16 cellular contexts compared by ENCODE assay signal in the genomic region with DNA sequence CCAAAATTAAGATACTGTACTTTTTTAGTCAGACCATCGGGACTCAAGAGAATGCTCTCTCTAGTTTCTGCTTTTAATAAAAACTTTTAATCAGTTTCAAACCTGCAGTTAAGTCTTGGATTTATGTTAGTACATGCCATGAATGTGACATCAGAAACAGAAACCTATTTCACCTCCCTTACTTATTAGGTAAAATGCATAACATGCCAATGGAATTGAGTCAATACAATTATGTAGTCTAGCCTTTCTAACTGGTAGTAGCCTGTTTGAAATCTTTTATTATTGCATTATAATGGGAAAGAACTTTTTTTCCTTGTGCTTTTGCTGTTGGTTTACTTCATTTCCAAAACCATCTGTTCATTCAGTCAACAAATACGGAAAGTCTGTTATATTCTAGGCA. TPM values are rescaled to one million over a fixed set of nuclear protein-coding genes. Genes with fewer than 3 reads are reported as not detected.
DNase-seq lines count a peak whose midpoint lies in the region; ATAC-seq, FAIRE-seq and TF ChIP-seq lines count a peak whose summit lies in the region.
"Had no signal": no experiment of that assay in that cellular context is flagged by ENCODE, and none has a peak within 500 bp of the region (broad histone marks: within the 10 kb centered on the region; RNA-seq: fewer than 3 reads in every experiment).

No MANE protein-coding gene starts in this region.

- ATAC-seq in HG03045 (IDR thresholded peaks at IDR 0.05; ENCODE audit: unreplicated experiment) (no peak), GM19324 (IDR thresholded peaks at IDR 0.05; ENCODE audit: low FRiP score, unreplicated experiment) (no peak)

- H3K4me1 Mint-ChIP-seq in neural crest cell, result peaks cover 33% of the 10 kb centered on the region

- H3K27ac Mint-ChIP-seq in neural crest cell (ENCODE audit: unreplicated experiment), result no peak overlapping the region

- DNase-seq in EH (ENCODE audit: low read depth), result peak; percentile 75
- DNase-seq in RCC 7860 (ENCODE audit: low spot score), result peak; percentile 34
- peak; percentile 87 for DNase-seq in epithelial cell of esophagus (ENCODE audit: low read depth)
- no peak for DNase-seq in neural crest cell (ENCODE audit: low read depth, low spot score)
- DNase-seq in urothelium cell line (ENCODE audit: low spot score), result no peak
- no peak for DNase-seq in mucosa of gallbladder (ENCODE audit: low spot score)
- DNase-seq: anterior cingulate cortex; CD8-positive, alpha-beta memory T cell; effector memory CD4-positive, alpha-beta T cell; NCI-H1105; NCI-H446; retina; stomach; WERI-Rb-1 had no signal

- peaks cover 14% of the 10 kb centered on the region for H3K36me3 Mint-ChIP-seq in neural crest cell (ENCODE audit: low read depth)

- peak overlapping the region; percentile 43 for H3K4me3 Mint-ChIP-seq in neural crest cell

- no peaks in the 10 kb centered on the region for H3K9me3 Mint-ChIP-seq in neural crest cell
- H3K9me3 Mint-ChIP-seq: CD8-positive, alpha-beta memory T cell had no signal

- H3K4me3 ChIP-seq in epithelial cell of esophagus (ENCODE audit: low read length), result no peak overlapping the region
- H3K4me3 ChIP-seq: stomach had no signal

- TF ChIP-seq CTCF in epithelial cell of esophagus (IDR thresholded peaks at IDR 0.05; ENCODE audit: insufficient read depth, low read depth, low read length, missing control alignments) (no peak), neural crest cell (conservative IDR thresholded peaks at IDR 0.05) (no peak)

- FAIRE-seq in RCC 7860 (lab: Jason Lieb, UNC), result peak; percentile 21
- FAIRE-seq in urothelium cell line (lab: Jason Lieb, UNC), result no peak

- H3K27me3 Mint-ChIP-seq in neural crest cell (ENCODE audit: low read depth), result no peaks in the 10 kb centered on the region
- H3K27me3 Mint-ChIP-seq: CD8-positive, alpha-beta memory T cell had no signal

RNA-seq across cellular contexts. Expression of a gene that starts 4.8 kb away (rescaled TPM):
- 79.1 and 80.8 TPM in 2 replicates for total RNA-seq in neural crest cell
- total RNA-seq in mucosa of gallbladder, result 36.5 TPM

RNA-seq across cellular contexts. Expression of a gene that starts 45.5 kb away (rescaled TPM):
- total RNA-seq in neural crest cell (11.8 and 12.5 TPM in 2 replicates), mucosa of gallbladder (13.1 TPM)

Comparison
In these comparisons a context has a peak if more than half of its experiments do, and no peak if none do; other contexts are left out.
1. DNase-seq: peak in EH (single experiment), RCC 7860 (single experiment) and epithelial cell of esophagus (single experiment); none in neural crest cell (single experiment), urothelium cell line (single experiment) and mucosa of gallbladder (single experiment).